Comparison of ENCODE assay signal across 1 cellular context in the genomic region with DNA sequence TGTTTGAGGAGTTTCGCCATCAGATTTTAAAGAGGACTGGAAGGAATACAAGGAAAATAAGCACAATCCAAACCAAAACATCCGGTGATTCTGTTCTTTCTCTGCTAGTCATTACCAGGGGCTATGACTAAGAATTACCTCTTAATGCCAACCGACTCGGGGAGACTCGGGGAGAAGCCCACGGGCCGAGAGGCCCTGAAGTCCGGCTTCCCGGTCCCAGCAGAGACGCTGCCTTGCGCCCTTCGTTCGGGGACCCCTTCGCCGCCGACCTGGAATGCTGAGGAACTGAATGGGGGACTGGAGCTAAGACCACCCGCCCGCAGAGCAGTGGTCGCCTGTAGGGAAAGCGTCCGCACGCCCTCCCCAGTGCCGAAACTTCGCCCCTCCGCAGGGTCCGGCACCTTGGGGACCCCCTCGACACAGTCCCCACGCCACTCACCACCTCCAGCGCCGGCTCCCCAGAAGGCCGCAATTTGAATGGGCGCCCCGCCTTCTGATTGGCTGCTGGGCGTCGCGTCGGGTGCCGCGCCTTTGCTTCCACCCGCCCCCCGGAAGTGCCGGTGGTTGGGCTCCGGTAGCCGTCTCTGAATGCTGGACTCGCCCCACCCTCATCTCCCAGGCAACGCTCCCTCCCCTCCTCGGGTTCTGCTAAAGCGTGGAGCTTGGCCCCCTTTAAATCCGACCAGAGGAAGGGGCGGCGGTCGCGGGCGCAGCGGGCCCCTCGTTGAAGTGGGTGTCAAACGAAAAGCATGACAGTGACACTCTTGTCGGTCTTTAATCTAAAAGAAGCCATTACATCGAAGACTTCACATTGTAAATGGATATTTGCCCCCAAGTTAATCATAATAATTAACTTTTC.
TF ChIP-seq lines count a peak whose summit lies in the region.

TSS of gene KIF14 (minus strand) at position 479 of the 859 bp plus-strand sequence. CDS start 2,028 bp downstream, outside the sequence.

TF ChIP-seq in K562, 482 proteins besides CTCF, POLR2A, EP300 and RAD21 (continued from another document and continues in another):
- TF ChIP-seq NONO (IDR thresholded peaks at IDR 0.05; ENCODE audit: low read depth in 2 of 2, low read length in 1 of 2) (no peak), NR2F6 (CRISPR knock-in tag; IDR thresholded peaks at IDR 0.05) (no peak), NELFE (IDR thresholded peaks at IDR 0.05; ENCODE audit: insufficient read depth, insufficient read length) (no peak), ZNF316 (IDR thresholded peaks at IDR 0.05) (0 out of 2 replicates have a peak, but pooled peaks have one; percentile 15), ZNF644 (tag; IDR thresholded peaks at IDR 0.05; ENCODE audit: low read depth) (no peak), ZNF174 (CRISPR knock-in tag; IDR thresholded peaks at IDR 0.05) (no peak), IRF2 (CRISPR knock-in tag; IDR thresholded peaks at IDR 0.05) (no peak), NEUROD1 (IDR thresholded peaks at IDR 0.05; ENCODE audit: borderline replicate concordance, low read depth, low read length, partially characterized antibody) (peak; percentile 96), ZEB2 (IDR thresholded peaks at IDR 0.05) (no peak), MCM3 (IDR thresholded peaks at IDR 0.05) (no peak), NR2C2 (CRISPR knock-in tag; IDR thresholded peaks at IDR 0.05) (peak; percentile 41; the same call in 1 of the 2 replicates), NR2C2 (tag; IDR thresholded peaks at IDR 0.05) (no peak), PHF20 (IDR thresholded peaks at IDR 0.05; ENCODE audit: partially characterized antibody) (peak; percentile 80), ARID3B (CRISPR knock-in tag; IDR thresholded peaks at IDR 0.05; ENCODE audit: borderline replicate concordance) (no peak)
- TF ChIP-seq, protein P1, sequence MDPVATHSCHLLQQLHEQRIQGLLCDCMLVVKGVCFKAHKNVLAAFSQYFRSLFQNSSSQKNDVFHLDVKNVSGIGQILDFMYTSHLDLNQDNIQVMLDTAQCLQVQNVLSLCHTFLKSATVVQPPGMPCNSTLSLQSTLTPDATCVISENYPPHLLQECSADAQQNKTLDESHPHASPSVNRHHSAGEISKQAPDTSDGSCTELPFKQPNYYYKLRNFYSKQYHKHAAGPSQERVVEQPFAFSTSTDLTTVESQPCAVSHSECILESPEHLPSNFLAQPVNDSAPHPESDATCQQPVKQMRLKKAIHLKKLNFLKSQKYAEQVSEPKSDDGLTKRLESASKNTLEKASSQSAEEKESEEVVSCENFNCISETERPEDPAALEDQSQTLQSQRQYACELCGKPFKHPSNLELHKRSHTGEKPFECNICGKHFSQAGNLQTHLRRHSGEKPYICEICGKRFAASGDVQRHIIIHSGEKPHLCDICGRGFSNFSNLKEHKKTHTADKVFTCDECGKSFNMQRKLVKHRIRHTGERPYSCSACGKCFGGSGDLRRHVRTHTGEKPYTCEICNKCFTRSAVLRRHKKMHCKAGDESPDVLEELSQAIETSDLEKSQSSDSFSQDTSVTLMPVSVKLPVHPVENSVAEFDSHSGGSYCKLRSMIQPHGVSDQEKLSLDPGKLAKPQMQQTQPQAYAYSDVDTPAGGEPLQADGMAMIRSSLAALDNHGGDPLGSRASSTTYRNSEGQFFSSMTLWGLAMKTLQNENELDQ (CRISPR knock-in tag; IDR thresholded peaks at IDR 0.05; ENCODE audit: borderline replicate concordance): no peak
- TF ChIP-seq, protein P2, sequence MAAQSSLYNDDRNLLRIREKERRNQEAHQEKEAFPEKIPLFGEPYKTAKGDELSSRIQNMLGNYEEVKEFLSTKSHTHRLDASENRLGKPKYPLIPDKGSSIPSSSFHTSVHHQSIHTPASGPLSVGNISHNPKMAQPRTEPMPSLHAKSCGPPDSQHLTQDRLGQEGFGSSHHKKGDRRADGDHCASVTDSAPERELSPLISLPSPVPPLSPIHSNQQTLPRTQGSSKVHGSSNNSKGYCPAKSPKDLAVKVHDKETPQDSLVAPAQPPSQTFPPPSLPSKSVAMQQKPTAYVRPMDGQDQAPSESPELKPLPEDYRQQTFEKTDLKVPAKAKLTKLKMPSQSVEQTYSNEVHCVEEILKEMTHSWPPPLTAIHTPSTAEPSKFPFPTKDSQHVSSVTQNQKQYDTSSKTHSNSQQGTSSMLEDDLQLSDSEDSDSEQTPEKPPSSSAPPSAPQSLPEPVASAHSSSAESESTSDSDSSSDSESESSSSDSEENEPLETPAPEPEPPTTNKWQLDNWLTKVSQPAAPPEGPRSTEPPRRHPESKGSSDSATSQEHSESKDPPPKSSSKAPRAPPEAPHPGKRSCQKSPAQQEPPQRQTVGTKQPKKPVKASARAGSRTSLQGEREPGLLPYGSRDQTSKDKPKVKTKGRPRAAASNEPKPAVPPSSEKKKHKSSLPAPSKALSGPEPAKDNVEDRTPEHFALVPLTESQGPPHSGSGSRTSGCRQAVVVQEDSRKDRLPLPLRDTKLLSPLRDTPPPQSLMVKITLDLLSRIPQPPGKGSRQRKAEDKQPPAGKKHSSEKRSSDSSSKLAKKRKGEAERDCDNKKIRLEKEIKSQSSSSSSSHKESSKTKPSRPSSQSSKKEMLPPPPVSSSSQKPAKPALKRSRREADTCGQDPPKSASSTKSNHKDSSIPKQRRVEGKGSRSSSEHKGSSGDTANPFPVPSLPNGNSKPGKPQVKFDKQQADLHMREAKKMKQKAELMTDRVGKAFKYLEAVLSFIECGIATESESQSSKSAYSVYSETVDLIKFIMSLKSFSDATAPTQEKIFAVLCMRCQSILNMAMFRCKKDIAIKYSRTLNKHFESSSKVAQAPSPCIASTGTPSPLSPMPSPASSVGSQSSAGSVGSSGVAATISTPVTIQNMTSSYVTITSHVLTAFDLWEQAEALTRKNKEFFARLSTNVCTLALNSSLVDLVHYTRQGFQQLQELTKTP (IDR thresholded peaks at IDR 0.05; ENCODE audit: low read depth in 1 of 2, partially characterized antibody in 2 of 2): no peak
- TF ChIP-seq, protein P3, sequence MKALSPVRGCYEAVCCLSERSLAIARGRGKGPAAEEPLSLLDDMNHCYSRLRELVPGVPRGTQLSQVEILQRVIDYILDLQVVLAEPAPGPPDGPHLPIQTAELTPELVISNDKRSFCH (CRISPR knock-in tag; IDR thresholded peaks at IDR 0.05): no peak
- TF ChIP-seq, protein P3 (tag; IDR thresholded peaks at IDR 0.05): 0 out of 2 replicates have a peak, but pooled peaks have one; percentile 49
- TF ChIP-seq, protein P4, sequence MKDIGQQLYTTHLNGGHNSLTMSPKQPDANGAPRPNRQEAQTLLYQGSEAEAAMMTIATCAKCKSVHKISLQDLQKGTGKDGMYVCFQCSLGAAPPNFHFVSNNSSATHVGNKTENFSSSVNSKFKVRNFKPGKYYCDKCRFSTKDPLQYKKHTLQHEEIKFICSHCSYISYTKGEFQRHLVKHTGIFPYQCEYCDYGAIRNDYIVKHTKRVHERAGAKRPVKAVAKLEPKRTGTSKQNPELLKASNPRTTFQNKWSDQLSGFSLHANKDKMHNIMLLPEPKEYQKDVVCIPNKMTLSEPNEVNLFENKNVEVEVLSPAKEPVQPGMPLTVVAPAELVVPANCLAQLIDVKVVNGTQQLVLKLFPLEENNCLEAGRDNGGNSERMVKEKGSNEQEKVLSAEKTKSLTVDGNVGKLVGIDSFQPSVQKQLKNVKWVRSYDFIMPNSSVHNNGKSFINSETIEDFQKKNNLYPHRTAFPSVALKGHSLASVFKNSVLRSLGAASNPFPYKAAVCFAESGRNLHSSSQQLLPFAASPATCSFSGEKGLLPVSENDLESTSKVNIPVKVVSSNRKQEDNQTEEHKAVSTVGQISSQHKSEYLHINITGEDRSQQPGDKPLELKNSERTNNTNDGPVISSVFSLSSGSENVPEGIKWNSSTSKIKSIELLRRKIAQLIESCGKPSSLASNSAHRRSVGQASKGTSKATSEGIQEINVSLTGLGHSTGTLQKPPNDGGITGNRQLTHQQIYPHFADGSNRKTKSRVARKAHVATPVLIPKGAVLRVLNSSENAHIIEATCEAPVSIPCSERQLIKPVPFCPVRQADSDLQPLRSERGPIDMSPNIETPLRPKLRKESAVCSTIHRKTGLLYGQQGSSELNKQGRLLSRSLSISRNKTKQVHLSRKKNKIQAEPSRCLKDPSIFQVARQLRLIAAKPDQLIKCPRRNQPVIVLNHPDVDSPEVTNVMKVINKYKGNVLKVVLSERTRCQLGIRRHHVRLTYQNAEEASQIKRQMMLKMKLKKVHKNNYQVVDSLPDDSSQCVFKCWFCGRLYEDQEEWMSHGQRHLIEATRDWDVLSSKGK (CRISPR knock-in tag; IDR thresholded peaks at IDR 0.05): no peak
- TF ChIP-seq, protein P5, sequence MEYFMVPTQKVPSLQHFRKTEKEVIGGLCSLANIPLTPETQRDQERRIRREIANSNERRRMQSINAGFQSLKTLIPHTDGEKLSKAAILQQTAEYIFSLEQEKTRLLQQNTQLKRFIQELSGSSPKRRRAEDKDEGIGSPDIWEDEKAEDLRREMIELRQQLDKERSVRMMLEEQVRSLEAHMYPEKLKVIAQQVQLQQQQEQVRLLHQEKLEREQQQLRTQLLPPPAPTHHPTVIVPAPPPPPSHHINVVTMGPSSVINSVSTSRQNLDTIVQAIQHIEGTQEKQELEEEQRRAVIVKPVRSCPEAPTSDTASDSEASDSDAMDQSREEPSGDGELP (CRISPR knock-in tag; IDR thresholded peaks at IDR 0.05; ENCODE audit: borderline replicate concordance): peak; percentile 83
- TF ChIP-seq, protein P6, sequence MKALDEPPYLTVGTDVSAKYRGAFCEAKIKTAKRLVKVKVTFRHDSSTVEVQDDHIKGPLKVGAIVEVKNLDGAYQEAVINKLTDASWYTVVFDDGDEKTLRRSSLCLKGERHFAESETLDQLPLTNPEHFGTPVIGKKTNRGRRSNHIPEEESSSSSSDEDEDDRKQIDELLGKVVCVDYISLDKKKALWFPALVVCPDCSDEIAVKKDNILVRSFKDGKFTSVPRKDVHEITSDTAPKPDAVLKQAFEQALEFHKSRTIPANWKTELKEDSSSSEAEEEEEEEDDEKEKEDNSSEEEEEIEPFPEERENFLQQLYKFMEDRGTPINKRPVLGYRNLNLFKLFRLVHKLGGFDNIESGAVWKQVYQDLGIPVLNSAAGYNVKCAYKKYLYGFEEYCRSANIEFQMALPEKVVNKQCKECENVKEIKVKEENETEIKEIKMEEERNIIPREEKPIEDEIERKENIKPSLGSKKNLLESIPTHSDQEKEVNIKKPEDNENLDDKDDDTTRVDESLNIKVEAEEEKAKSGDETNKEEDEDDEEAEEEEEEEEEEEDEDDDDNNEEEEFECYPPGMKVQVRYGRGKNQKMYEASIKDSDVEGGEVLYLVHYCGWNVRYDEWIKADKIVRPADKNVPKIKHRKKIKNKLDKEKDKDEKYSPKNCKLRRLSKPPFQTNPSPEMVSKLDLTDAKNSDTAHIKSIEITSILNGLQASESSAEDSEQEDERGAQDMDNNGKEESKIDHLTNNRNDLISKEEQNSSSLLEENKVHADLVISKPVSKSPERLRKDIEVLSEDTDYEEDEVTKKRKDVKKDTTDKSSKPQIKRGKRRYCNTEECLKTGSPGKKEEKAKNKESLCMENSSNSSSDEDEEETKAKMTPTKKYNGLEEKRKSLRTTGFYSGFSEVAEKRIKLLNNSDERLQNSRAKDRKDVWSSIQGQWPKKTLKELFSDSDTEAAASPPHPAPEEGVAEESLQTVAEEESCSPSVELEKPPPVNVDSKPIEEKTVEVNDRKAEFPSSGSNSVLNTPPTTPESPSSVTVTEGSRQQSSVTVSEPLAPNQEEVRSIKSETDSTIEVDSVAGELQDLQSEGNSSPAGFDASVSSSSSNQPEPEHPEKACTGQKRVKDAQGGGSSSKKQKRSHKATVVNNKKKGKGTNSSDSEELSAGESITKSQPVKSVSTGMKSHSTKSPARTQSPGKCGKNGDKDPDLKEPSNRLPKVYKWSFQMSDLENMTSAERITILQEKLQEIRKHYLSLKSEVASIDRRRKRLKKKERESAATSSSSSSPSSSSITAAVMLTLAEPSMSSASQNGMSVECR (CRISPR knock-in tag; IDR thresholded peaks at IDR 0.05): peak; percentile 92
- TF ChIP-seq, protein P7, sequence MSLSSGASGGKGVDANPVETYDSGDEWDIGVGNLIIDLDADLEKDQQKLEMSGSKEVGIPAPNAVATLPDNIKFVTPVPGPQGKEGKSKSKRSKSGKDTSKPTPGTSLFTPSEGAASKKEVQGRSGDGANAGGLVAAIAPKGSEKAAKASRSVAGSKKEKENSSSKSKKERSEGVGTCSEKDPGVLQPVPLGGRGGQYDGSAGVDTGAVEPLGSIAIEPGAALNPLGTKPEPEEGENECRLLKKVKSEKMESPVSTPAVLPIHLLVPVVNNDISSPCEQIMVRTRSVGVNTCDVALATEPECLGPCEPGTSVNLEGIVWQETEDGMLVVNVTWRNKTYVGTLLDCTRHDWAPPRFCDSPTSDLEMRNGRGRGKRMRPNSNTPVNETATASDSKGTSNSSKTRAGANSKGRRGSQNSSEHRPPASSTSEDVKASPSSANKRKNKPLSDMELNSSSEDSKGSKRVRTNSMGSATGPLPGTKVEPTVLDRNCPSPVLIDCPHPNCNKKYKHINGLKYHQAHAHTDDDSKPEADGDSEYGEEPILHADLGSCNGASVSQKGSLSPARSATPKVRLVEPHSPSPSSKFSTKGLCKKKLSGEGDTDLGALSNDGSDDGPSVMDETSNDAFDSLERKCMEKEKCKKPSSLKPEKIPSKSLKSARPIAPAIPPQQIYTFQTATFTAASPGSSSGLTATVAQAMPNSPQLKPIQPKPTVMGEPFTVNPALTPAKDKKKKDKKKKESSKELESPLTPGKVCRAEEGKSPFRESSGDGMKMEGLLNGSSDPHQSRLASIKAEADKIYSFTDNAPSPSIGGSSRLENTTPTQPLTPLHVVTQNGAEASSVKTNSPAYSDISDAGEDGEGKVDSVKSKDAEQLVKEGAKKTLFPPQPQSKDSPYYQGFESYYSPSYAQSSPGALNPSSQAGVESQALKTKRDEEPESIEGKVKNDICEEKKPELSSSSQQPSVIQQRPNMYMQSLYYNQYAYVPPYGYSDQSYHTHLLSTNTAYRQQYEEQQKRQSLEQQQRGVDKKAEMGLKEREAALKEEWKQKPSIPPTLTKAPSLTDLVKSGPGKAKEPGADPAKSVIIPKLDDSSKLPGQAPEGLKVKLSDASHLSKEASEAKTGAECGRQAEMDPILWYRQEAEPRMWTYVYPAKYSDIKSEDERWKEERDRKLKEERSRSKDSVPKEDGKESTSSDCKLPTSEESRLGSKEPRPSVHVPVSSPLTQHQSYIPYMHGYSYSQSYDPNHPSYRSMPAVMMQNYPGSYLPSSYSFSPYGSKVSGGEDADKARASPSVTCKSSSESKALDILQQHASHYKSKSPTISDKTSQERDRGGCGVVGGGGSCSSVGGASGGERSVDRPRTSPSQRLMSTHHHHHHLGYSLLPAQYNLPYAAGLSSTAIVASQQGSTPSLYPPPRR (CRISPR knock-in tag; IDR thresholded peaks at IDR 0.05; ENCODE audit: borderline replicate concordance): peak; percentile 60; the same call in 1 of the 2 replicates
